In genomic region chr15:89874926-89875564, GRCh38 we compare ENCODE assay signal across 7 cellular contexts.
A peak's percentile ranks its signal among the peaks of the same experiment; 100 is the strongest.
DNase-seq lines count a peak whose midpoint lies in the region; ATAC-seq and TF ChIP-seq lines count a peak whose summit lies in the region.

No MANE protein-coding gene starts in this region.

- peak; percentile 97 for TF ChIP-seq CTCF in cardiac fibroblast (IDR thresholded peaks at IDR 0.05; ENCODE audit: low read depth, low read length)

- peak; percentile 36 for DNase-seq in NCI-H2227 treated with DMSO at 0.1 percent for 48 hours (lab: John Stamatoyannopoulos, UW)
- peak; percentile 80 to 83 for DNase-seq in cardiac fibroblast (ENCODE audit: low read depth in 2 of 2)
- peak; percentile 76 for DNase-seq in kidney tubule cell (ENCODE audit: low spot score)
- DNase-seq in stimulated activated CD4-positive, alpha-beta T cell treated with anti-CD3 and anti-CD28 coated beads, Interleukin-4, amount 100 ng/mL, for 1 hour = peak; percentile 85

- no peak overlapping the region for H3K4me3 ChIP-seq in cardiac fibroblast (replicated peaks in 1 of 2; ENCODE audit: low read depth in 2 of 2, low read length in 2 of 2)

- ATAC-seq in GM18498 (IDR thresholded peaks at IDR 0.05; ENCODE audit: unreplicated experiment) (peak; percentile 81), HG03064 (IDR thresholded peaks at IDR 0.05; ENCODE audit: low read depth, unreplicated experiment) (peak; percentile 73)
- peak; percentile 99 to 100 for ATAC-seq in activated CD4-positive, CD25-positive, alpha-beta regulatory T cell treated with anti-CD3 and anti-CD28 coated beads, Interleukin-2, amount 50 U/mL, for 24 hours
